Comparison of ENCODE assay signal across 32 cellular contexts in the genomic region with DNA sequence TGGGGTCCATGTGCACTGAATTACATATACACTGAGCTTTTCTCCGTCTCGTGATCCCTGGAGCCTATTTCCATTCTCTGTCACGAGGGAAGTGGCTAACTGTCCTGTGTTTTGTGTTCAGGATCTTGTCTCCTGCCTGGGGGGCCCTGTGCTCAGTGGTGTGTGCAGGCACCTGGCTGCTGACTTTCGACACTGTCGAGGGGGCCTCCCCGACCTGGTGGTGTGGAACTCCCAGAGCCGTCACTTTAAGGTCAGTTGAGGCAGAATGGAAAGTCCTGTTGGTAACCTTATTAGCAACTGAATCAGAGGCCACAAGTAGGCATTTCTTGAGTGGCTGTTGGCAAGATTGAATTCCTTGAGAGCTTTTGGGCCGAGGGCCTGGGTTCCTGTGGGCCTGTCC.
"Had no signal": no experiment of that assay in that cellular context is flagged by ENCODE, and none has a peak within 500 bp of the region (broad histone marks: within the 10 kb centered on the region; RNA-seq: fewer than 3 reads in every experiment).

No MANE protein-coding gene starts in this region.

- H3K4me2 ChIP-seq: hepatocyte had no signal

- H3K27me3 ChIP-seq: esophagus squamous epithelium, hepatocyte, pancreas, sigmoid colon had no signal

- H3K4me3 Mint-ChIP-seq: activated CD4-positive, alpha-beta memory T cell treated with anti-CD3 and anti-CD28 coated beads for 36 hours; activated CD4-positive, alpha-beta T cell treated with anti-CD3 and anti-CD28 coated beads, Interleukin-2, amount 10 ng/mL, durations not matched to agents 24 days and 14 days; activated T-cell treated with anti-CD3 and anti-CD28 coated beads, Interleukin-2, amount 50 U/mL, for 24 hours; central memory CD8-positive, alpha-beta T cell; dendritic cell treated with granulocyte-macrophage colony-stimulating factor and Interleukin-4, amounts not matched to agents 40 ng/mL and 50 ng/mL, for 4 days; nephron progenitor cell; T-helper 17 cell had no signal

- H3K4me3 ChIP-seq: esophagus squamous epithelium, hepatocyte, pancreas, prostate gland, sigmoid colon, thoracic aorta had no signal

- H3K27ac ChIP-seq: epithelial cell of prostate, esophagus squamous epithelium, hepatocyte, pancreas, prostate gland, sigmoid colon, thoracic aorta, WERI-Rb-1 had no signal

- H3K27me3 Mint-ChIP-seq: activated CD4-positive, alpha-beta memory T cell treated with anti-CD3 and anti-CD28 coated beads for 36 hours; activated CD4-positive, alpha-beta T cell treated with anti-CD3 and anti-CD28 coated beads, Interleukin-2, amount 10 ng/mL, durations not matched to agents 24 days and 14 days; activated T-cell treated with anti-CD3 and anti-CD28 coated beads, Interleukin-2, amount 50 U/mL, for 24 hours; central memory CD8-positive, alpha-beta T cell; dendritic cell treated with granulocyte-macrophage colony-stimulating factor and Interleukin-4, amounts not matched to agents 40 ng/mL and 50 ng/mL, for 4 days; T-helper 17 cell had no signal

- H2AFZ ChIP-seq: hepatocyte had no signal

- H3K4me1 ChIP-seq: pancreas, prostate gland, sigmoid colon had no signal

- H3K4me1 Mint-ChIP-seq: central memory CD8-positive, alpha-beta T cell had no signal

- H3K79me2 ChIP-seq: hepatocyte had no signal

- H3K27ac Mint-ChIP-seq: activated CD4-positive, alpha-beta memory T cell treated with anti-CD3 and anti-CD28 coated beads for 36 hours; activated CD4-positive, alpha-beta T cell treated with anti-CD3 and anti-CD28 coated beads, Interleukin-2, amount 10 ng/mL, durations not matched to agents 24 days and 14 days; activated T-cell treated with anti-CD3 and anti-CD28 coated beads, Interleukin-2, amount 50 U/mL, for 24 hours; dendritic cell treated with granulocyte-macrophage colony-stimulating factor and Interleukin-4, amounts not matched to agents 40 ng/mL and 50 ng/mL, for 4 days; T-helper 17 cell had no signal

- H3K9me3 ChIP-seq: esophagus squamous epithelium, pancreas, prostate gland, sigmoid colon, thoracic aorta had no signal

- FAIRE-seq: bronchial epithelial cell, keratinocyte, urothelium cell line had no signal

- DNase-seq: activated CD4-positive, alpha-beta memory T cell treated with anti-CD3 and anti-CD28 coated beads for 36 hours; activated CD4-positive, alpha-beta T cell treated with anti-CD3 and anti-CD28 coated beads, Interleukin-2, amount 10 ng/mL, durations not matched to agents 24 days and 14 days; activated CD4-positive, CD25-positive, alpha-beta regulatory T cell treated with anti-CD3 and anti-CD28 coated beads, Interleukin-2, amount 50 U/mL, for 72 hours; activated CD8-positive, alpha-beta memory T cell treated with anti-CD3 and anti-CD28 coated beads, Interleukin-2, amount 50 U/mL, for 48 hours; activated gamma-delta T cell; activated naive CD4-positive, alpha-beta T cell treated with anti-CD3 and anti-CD28 coated beads, Interleukin-2, amount 50 U/mL, for 16 hours; activated T-cell treated with anti-CD3 and anti-CD28 coated beads, Interleukin-2, amount 50 U/mL, for 24 hours; anterior cingulate cortex; esophagus squamous epithelium; foreskin melanocyte; left cardiac atrium; left ventricle myocardium superior; nephron progenitor cell; pancreas; retina; sigmoid colon; small intestine; stimulated activated CD4-positive, alpha-beta T cell treated with anti-CD3 and anti-CD28 coated beads, Interleukin-4, amount 100 ng/mL, for 24 hours; stimulated activated naive CD4-positive, alpha-beta T cell; T-helper 17 cell; T1000; trophoblast cell; WERI-Rb-1 had no signal

- H3K9me3 Mint-ChIP-seq: activated CD4-positive, alpha-beta memory T cell treated with anti-CD3 and anti-CD28 coated beads for 36 hours; activated CD4-positive, alpha-beta T cell treated with anti-CD3 and anti-CD28 coated beads, Interleukin-2, amount 10 ng/mL, durations not matched to agents 24 days and 14 days; activated T-cell treated with anti-CD3 and anti-CD28 coated beads, Interleukin-2, amount 50 U/mL, for 24 hours; central memory CD8-positive, alpha-beta T cell; dendritic cell treated with granulocyte-macrophage colony-stimulating factor and Interleukin-4, amounts not matched to agents 40 ng/mL and 50 ng/mL, for 4 days; nephron progenitor cell had no signal

- ATAC-seq: left cardiac atrium, left ventricle myocardium superior, pancreas, T-helper 17 cell had no signal
